Comparison of ENCODE assay signal across 19 cellular contexts in genomic region chr2:16155351-16156145, GRCh38.
"Had no signal": no experiment of that assay in that cellular context is flagged by ENCODE, and none has a peak within 500 bp of the region (broad histone marks: within the 10 kb centered on the region; RNA-seq: fewer than 3 reads in every experiment).

No MANE protein-coding gene starts in this region.

- H3K36me3 ChIP-seq: cardiac muscle cell, neural progenitor cell, tibial artery, uterus had no signal

- FAIRE-seq: astrocyte, endometrium had no signal

- H3K9me3 ChIP-seq: tibial artery, uterus had no signal

- H2AFZ ChIP-seq: neural progenitor cell had no signal

- DNase-seq: activated CD4-positive, alpha-beta memory T cell treated with anti-CD3 and anti-CD28 coated beads for 36 hours; activated CD4-positive, alpha-beta T cell treated with anti-CD3 and anti-CD28 coated beads for 1 hour; activated CD8-positive, alpha-beta memory T cell treated with anti-CD3 and anti-CD28 coated beads, Interleukin-2, amount 10 ng/mL, durations not matched to agents 7 days and 5 days; activated naive CD4-positive, alpha-beta T cell treated with anti-CD3 and anti-CD28 coated beads, Interleukin-2, amount 50 U/mL, for 16 hours; activated T-cell treated with anti-CD3 and anti-CD28 coated beads, Interleukin-2, amount 50 U/mL, for 1 hour; dorsolateral prefrontal cortex; left cardiac atrium; posterior cingulate gyrus; stimulated activated CD4-positive, alpha-beta T cell treated with anti-CD3 and anti-CD28 coated beads, Interleukin-15, amount 100 ng/mL, for 24 hours; stimulated activated CD4-positive, alpha-beta T cell treated with anti-CD3 and anti-CD28 coated beads, Interleukin-4, amount 100 ng/mL, for 1 hour; stimulated activated naive B cell treated with anti-CD40 and anti-IgM and Interleukin-4, amounts not matched to agents 10 μg/mL and 1 μg/mL and 100 μg/mL, for 72 hours; tibial artery; uterus had no signal

- H3K27ac ChIP-seq: cardiac muscle cell, dorsolateral prefrontal cortex, neural progenitor cell, tibial artery, uterus, VCaP had no signal

- H3K4me1 ChIP-seq: neural progenitor cell, tibial artery, uterus had no signal

- ATAC-seq: activated CD8-positive, alpha-beta memory T cell treated with anti-CD3 and anti-CD28 coated beads, Interleukin-2, amount 10 ng/mL, durations not matched to agents 7 days and 5 days; stimulated activated naive B cell treated with anti-CD40 and anti-IgM and Interleukin-4, amounts not matched to agents 10 μg/mL and 1 μg/mL and 100 μg/mL, for 72 hours had no signal

- H3K9ac ChIP-seq: neural progenitor cell had no signal

- H3K4me3 ChIP-seq: cardiac muscle cell, dorsolateral prefrontal cortex, lung, neural progenitor cell, tibial artery, uterus had no signal

- H3K4me2 ChIP-seq: neural progenitor cell had no signal

- H3K27me3 ChIP-seq: cardiac muscle cell, neural progenitor cell, uterus had no signal
